Comparison of ENCODE assay signal across 8 cellular contexts in genomic region chr16:71358464-71359031, GRCh38. TPM values are rescaled to one million over a fixed set of nuclear protein-coding genes. Genes with fewer than 3 reads are reported as not detected.
DNase-seq lines count a peak whose midpoint lies in the region; ATAC-seq, FAIRE-seq and TF ChIP-seq lines count a peak whose summit lies in the region.

CALB2 (plus strand) TSS chr16:71358723; CDS start chr16:71358793, 70 bp downstream.

- CTCF ChIA-PET in AG04449 (lab: Yijun Ruan, JAX), result interaction anchor here (0.7 to 4.2 kb wide), 14 partner anchors 9 to 591 kb away, joined by 3 to 28 read pairs (median 4); no protein-coding TSS in a partner anchor

- H3K4me3 Mint-ChIP-seq in naive B cell, result peak within 1 kb of the TSS in 3 of 8 donors; percentile 19 to 49 (median 45)
- H3K4me3 Mint-ChIP-seq in stimulated activated effector memory CD8-positive, alpha-beta T cell treated with anti-CD3 and anti-CD28 coated beads, Interleukin-12 subunit alpha, Interleukin-12 subunit beta, amount 100 ng/mL, for 72 hours, result peak within 1 kb of the TSS; percentile 9

- FAIRE-seq in GM18507 (lab: Jason Lieb, UNC), result no peak

- POLR2A ChIA-PET in AG04449 (lab: Yijun Ruan, JAX), result no interaction called here

- peaks cover 0 to 4% of the 10 kb centered on the region in 2 donors for H3K36me3 Mint-ChIP-seq in naive B cell
- H3K36me3 Mint-ChIP-seq in stimulated activated effector memory CD8-positive, alpha-beta T cell treated with anti-CD3 and anti-CD28 coated beads, Interleukin-12 subunit alpha, Interleukin-12 subunit beta, amount 100 ng/mL, for 72 hours, result no peaks in the 10 kb centered on the region

- TF ChIP-seq CTCF in AG04449 (IDR thresholded peaks at IDR 0.05; ENCODE audit: insufficient read depth, low read length, missing control alignments), result peak; percentile 82
- TF ChIP-seq CTCF in epithelial cell of proximal tubule (conservative IDR thresholded peaks at IDR 0.05; ENCODE audit: low read depth, low read length), result peak; percentile 58

- peaks cover 0 to 6% (median 3%) of the 10 kb centered on the region in 3 donors for H3K4me1 Mint-ChIP-seq in naive B cell
- peaks cover 5% of the 10 kb centered on the region for H3K4me1 Mint-ChIP-seq in stimulated activated effector memory CD8-positive, alpha-beta T cell treated with anti-CD3 and anti-CD28 coated beads, Interleukin-12 subunit alpha, Interleukin-12 subunit beta, amount 100 ng/mL, for 72 hours

- H3K27ac Mint-ChIP-seq in naive B cell, result peak within 1 kb of the TSS in 1 of 6 donors; percentile 30
- H3K27ac Mint-ChIP-seq in stimulated activated effector memory CD8-positive, alpha-beta T cell treated with anti-CD3 and anti-CD28 coated beads, Interleukin-12 subunit alpha, Interleukin-12 subunit beta, amount 100 ng/mL, for 72 hours, result no peak within 1 kb of the TSS

- peaks cover 30 to 37% (median 36%) of the 10 kb centered on the region in 3 donors for H3K27me3 Mint-ChIP-seq in naive B cell

- DNase-seq in AG04449 (ENCODE audit: low read depth, low spot score) (no peak), GM18507 (ENCODE audit: extremely low spot score, insufficient read length, low read depth) (peak; percentile 57), NCI-H526 treated with DMSO at 0.1 percent for 48 hours (lab: John Stamatoyannopoulos, UW) (peak; percentile 23), activated T-cell treated with anti-CD3 and anti-CD28 coated beads for 4 hours (peak; percentile 45), epithelial cell of proximal tubule (ENCODE audit: low read depth) (no peak), naive B cell (peak; percentile 58)
- peak; percentile 78 to 83 for DNase-seq in stimulated activated effector memory CD8-positive, alpha-beta T cell treated with anti-CD3 and anti-CD28 coated beads, Interleukin-12 subunit alpha, Interleukin-12 subunit beta, amount 100 ng/mL, for 72 hours (ENCODE audit: low spot score in 2 of 2)

- no peaks in the 10 kb centered on the region for H3K9me3 Mint-ChIP-seq in naive B cell
- no peaks in the 10 kb centered on the region for H3K9me3 Mint-ChIP-seq in stimulated activated effector memory CD8-positive, alpha-beta T cell treated with anti-CD3 and anti-CD28 coated beads, Interleukin-12 subunit alpha, Interleukin-12 subunit beta, amount 100 ng/mL, for 72 hours

- peak within 1 kb of the TSS; percentile 44 for H3K4me3 ChIP-seq in AG04449 (ENCODE audit: low read depth, low read length)
- H3K4me3 ChIP-seq in epithelial cell of proximal tubule (ENCODE audit: low read depth, low read length), result peak within 1 kb of the TSS; percentile 46

- ATAC-seq in HG03066 (IDR thresholded peaks at IDR 0.05; ENCODE audit: low read depth, unreplicated experiment), result peak; percentile 86
- ATAC-seq in naive B cell (ENCODE audit: low read depth in 2 of 2), result peak; percentile 84 to 85
- ATAC-seq in stimulated activated effector memory CD8-positive, alpha-beta T cell treated with anti-CD3 and anti-CD28 coated beads, Interleukin-12 subunit alpha, Interleukin-12 subunit beta, amount 100 ng/mL, for 72 hours, result peak; percentile 78

RNA-seq across cellular contexts. Expression of gene CALB2, which starts in this region (rescaled TPM):
- total RNA-seq in epithelial cell of proximal tubule, result 0.12 and 5.6 TPM in 2 replicates
- not detected for polyA plus RNA-seq in naive B cell (ENCODE audit: low read depth in 6 of 6)

Comparison
In these comparisons a context has a peak if more than half of its experiments do, and no peak if none do; other contexts are left out.
1. Peak in DNase-seq and ATAC-seq in naive B cell; RNA of the gene not detected or under 1 TPM.
2. DNase-seq: peak in GM18507 (single experiment), NCI-H526 treated with DMSO at 0.1 percent for 48 hours (single experiment), activated T-cell treated with anti-CD3 and anti-CD28 coated beads for 4 hours (single experiment) and stimulated activated effector memory CD8-positive, alpha-beta T cell treated with anti-CD3 and anti-CD28 coated beads, Interleukin-12 subunit alpha, Interleukin-12 subunit beta, amount 100 ng/mL, for 72 hours (2 of 2); none in AG04449 (single experiment) and epithelial cell of proximal tubule (single experiment).
3. Peak in every context shown above with its lines, with median percentiles within 50 percentile points of each other: ATAC-seq.